Comparison of ENCODE assay signal across 8 cellular contexts in genomic region chr6:149317656-149318571, GRCh38. TPM values are rescaled to one million over a fixed set of nuclear protein-coding genes. Genes with fewer than 3 reads are reported as not detected.
A peak's percentile ranks its signal among the peaks of the same experiment; 100 is the strongest.
DNase-seq lines count a peak whose midpoint lies in the region; ATAC-seq and TF ChIP-seq lines count a peak whose summit lies in the region.

Gene TAB2 (plus strand): TSS chr6:149317712. CDS start chr6:149369998, 52,286 bp downstream.

- H2AFZ ChIP-seq in OCI-LY7 (ENCODE audit: low read length) (peak within 1 kb of the TSS; percentile 90), fibroblast of lung (ENCODE audit: low read length) (peak within 1 kb of the TSS; percentile 77)

- H3K4me3 ChIP-seq in OCI-LY7 (ENCODE audit: low read depth, low read length, poor library complexity, severe bottlenecking), result peak within 1 kb of the TSS; percentile 75
- H3K4me3 ChIP-seq in fibroblast of lung (replicated peaks in 1 of 4; ENCODE audit: control extremely low read depth in 1 of 4, insufficient read depth in 1 of 4, low read depth in 3 of 4, low read length in 4 of 4), result peak within 1 kb of the TSS; percentile 87 to 92 (median 89)

- no TSS peak for BruUV-seq in OCI-LY7 (replicated peaks; lab: Mats Ljungman, UMichigan)

- CTCF ChIA-PET in OCI-LY7 (lab: Charles Lee; ENCODE audit: unreplicated experiment), result interaction anchor here (0.6 kb wide), 1 partner anchor 514 kb away, joined by 3 read pairs; no protein-coding TSS in a partner anchor

- ATAC-seq in GM18867 (IDR thresholded peaks at IDR 0.05; ENCODE audit: unreplicated experiment) (peak; percentile 28), HG02943 (IDR thresholded peaks at IDR 0.05; ENCODE audit: low read depth, unreplicated experiment) (peak; percentile 37)
- peak; percentile 55 for ATAC-seq in activated T-cell treated with anti-CD3 and anti-CD28 coated beads, Interleukin-2, amount 50 U/mL, for 4 hours

- H3K4me3 Mint-ChIP-seq in activated T-cell treated with anti-CD3 and anti-CD28 coated beads, Interleukin-2, amount 50 U/mL, for 4 hours, result peak within 1 kb of the TSS; percentile 90
- H3K4me3 Mint-ChIP-seq in neural crest cell, result peak within 1 kb of the TSS; percentile 91
- H3K4me3 Mint-ChIP-seq in stimulated activated naive CD8-positive, alpha-beta T cell treated with anti-CD3 and anti-CD28 coated beads, Interleukin-15, Interleukin-2, amounts not matched to agents 100 ng/mL and 50 ng/mL, for 24 hours, result peak within 1 kb of the TSS; percentile 91

- peak within 1 kb of the TSS; percentile 47 for H3K27ac Mint-ChIP-seq in neural crest cell (ENCODE audit: unreplicated experiment)
- peak within 1 kb of the TSS; percentile 97 for H3K27ac Mint-ChIP-seq in stimulated activated naive CD8-positive, alpha-beta T cell treated with anti-CD3 and anti-CD28 coated beads, Interleukin-15, Interleukin-2, amounts not matched to agents 100 ng/mL and 50 ng/mL, for 24 hours

- H3K4me1 ChIP-seq in OCI-LY7 (ENCODE audit: insufficient read depth, low read length, poor library complexity, severe bottlenecking) (peaks cover 29% of the 10 kb centered on the region), fibroblast of lung (ENCODE audit: control insufficient read depth, extremely low read depth, insufficient read depth, low read length) (peaks cover 6% of the 10 kb centered on the region)

- H4K20me1 ChIP-seq in OCI-LY7 (ENCODE audit: insufficient read depth, low read length), result peaks cover 37% of the 10 kb centered on the region
- H4K20me1 ChIP-seq in fibroblast of lung (ENCODE audit: control insufficient read depth, extremely low read depth, insufficient read depth, low read length), result peaks cover 7% of the 10 kb centered on the region

- no peaks in the 10 kb centered on the region for H3K27me3 ChIP-seq in fibroblast of lung (ENCODE audit: control insufficient read depth, insufficient read depth, low read length)

- peak within 1 kb of the TSS; percentile 92 for H3K9ac ChIP-seq in fibroblast of lung (ENCODE audit: insufficient read depth, low read length)

- no peaks in the 10 kb centered on the region for H3K9me2 ChIP-seq in OCI-LY7 (ENCODE audit: insufficient read depth, low read length)

- H3K27ac ChIP-seq in OCI-LY7 (ENCODE audit: low read depth, low read length, poor library complexity, severe bottlenecking) (peak within 1 kb of the TSS; percentile 86), fibroblast of lung (ENCODE audit: insufficient read depth, low read length) (peak within 1 kb of the TSS; percentile 89)

- H3K9me3 Mint-ChIP-seq in activated T-cell treated with anti-CD3 and anti-CD28 coated beads, Interleukin-2, amount 50 U/mL, for 4 hours, result no peaks in the 10 kb centered on the region
- H3K9me3 Mint-ChIP-seq in neural crest cell, result no peaks in the 10 kb centered on the region
- H3K9me3 Mint-ChIP-seq in stimulated activated naive CD8-positive, alpha-beta T cell treated with anti-CD3 and anti-CD28 coated beads, Interleukin-15, Interleukin-2, amounts not matched to agents 100 ng/mL and 50 ng/mL, for 24 hours, result peaks cover 3% of the 10 kb centered on the region

- DNase-seq in OCI-LY7 (ENCODE audit: low spot score), result peak; percentile 57
- DNase-seq in activated T-cell treated with anti-CD3 and anti-CD28 coated beads, Interleukin-2, amount 50 U/mL, for 4 hours, result peak; percentile 84
- no peak for DNase-seq in fibroblast of lung (ENCODE audit: low read depth in 2 of 2)
- peak; percentile 41 for DNase-seq in neural crest cell (ENCODE audit: low read depth, low spot score)
- no peak for DNase-seq in GOT3 (lab: John Stamatoyannopoulos, UW)

- H3K79me2 ChIP-seq in OCI-LY7 (ENCODE audit: insufficient read depth, low read depth, low read length), result peaks cover 47% of the 10 kb centered on the region
- H3K79me2 ChIP-seq in fibroblast of lung (ENCODE audit: control insufficient read depth, insufficient read depth, low read length), result peaks cover 49% of the 10 kb centered on the region

- POLR2A ChIA-PET in OCI-LY7 (lab: Charles Lee), result interaction anchor here (0.6 to 0.8 kb wide), 2 partner anchors 47 to 423 kb away, joined by 3 to 5 read pairs; no protein-coding TSS in a partner anchor

- H3K4me1 Mint-ChIP-seq in activated T-cell treated with anti-CD3 and anti-CD28 coated beads, Interleukin-2, amount 50 U/mL, for 4 hours (ENCODE audit: low read depth), result peaks cover 35% of the 10 kb centered on the region
- H3K4me1 Mint-ChIP-seq in neural crest cell, result peaks cover 38% of the 10 kb centered on the region
- H3K4me1 Mint-ChIP-seq in stimulated activated naive CD8-positive, alpha-beta T cell treated with anti-CD3 and anti-CD28 coated beads, Interleukin-15, Interleukin-2, amounts not matched to agents 100 ng/mL and 50 ng/mL, for 24 hours (ENCODE audit: low read depth), result peaks cover 60% of the 10 kb centered on the region

- no peak for TF ChIP-seq CTCF in OCI-LY7 (conservative IDR thresholded peaks at IDR 0.05; ENCODE audit: low read length)
- no peak for TF ChIP-seq CTCF in fibroblast of lung (conservative IDR thresholded peaks at IDR 0.05 in 1 of 2, IDR thresholded peaks at IDR 0.05 in 1 of 2; ENCODE audit: low read depth in 1 of 2, low read length in 2 of 2)
- TF ChIP-seq CTCF in neural crest cell (conservative IDR thresholded peaks at IDR 0.05), result no peak

- H3K27me3 Mint-ChIP-seq in activated T-cell treated with anti-CD3 and anti-CD28 coated beads, Interleukin-2, amount 50 U/mL, for 4 hours (ENCODE audit: low read depth), result no peaks in the 10 kb centered on the region
- H3K27me3 Mint-ChIP-seq in neural crest cell (ENCODE audit: low read depth), result no peaks in the 10 kb centered on the region
- H3K27me3 Mint-ChIP-seq in stimulated activated naive CD8-positive, alpha-beta T cell treated with anti-CD3 and anti-CD28 coated beads, Interleukin-15, Interleukin-2, amounts not matched to agents 100 ng/mL and 50 ng/mL, for 24 hours, result no peaks in the 10 kb centered on the region

- 0 out of 2 replicates have a peak, but pooled peaks cover 4% of the 10 kb centered on the region for H3K36me3 ChIP-seq in OCI-LY7 (ENCODE audit: insufficient read depth, low read length)
- no peaks in the 10 kb centered on the region for H3K36me3 ChIP-seq in fibroblast of lung (ENCODE audit: control insufficient read depth, insufficient read depth, low read length)

- no peaks in the 10 kb centered on the region for H3K9me3 ChIP-seq in OCI-LY7 (ENCODE audit: low read length)
- H3K9me3 ChIP-seq in fibroblast of lung (ENCODE audit: control insufficient read depth, insufficient read depth, low read depth, low read length), result no peaks in the 10 kb centered on the region

- intact Hi-C loops in OCI-LY7 (cut with micrococcal nuclease; ENCODE audit: unreplicated experiment), result loop anchor here (2.0 to 10.0 kb wide), 5 partner anchors 71 to 291 kb away; no protein-coding TSS in a partner anchor

- H3K4me2 ChIP-seq in OCI-LY7 (ENCODE audit: low read length) (peak within 1 kb of the TSS; percentile 93), fibroblast of lung (ENCODE audit: extremely low read depth, insufficient read depth, low read length) (peak within 1 kb of the TSS; percentile 95)

- H3K36me3 Mint-ChIP-seq in activated T-cell treated with anti-CD3 and anti-CD28 coated beads, Interleukin-2, amount 50 U/mL, for 4 hours (ENCODE audit: insufficient read depth), result peaks cover 5% of the 10 kb centered on the region
- H3K36me3 Mint-ChIP-seq in neural crest cell (ENCODE audit: low read depth), result no peaks in the 10 kb centered on the region
- peaks cover 14% of the 10 kb centered on the region for H3K36me3 Mint-ChIP-seq in stimulated activated naive CD8-positive, alpha-beta T cell treated with anti-CD3 and anti-CD28 coated beads, Interleukin-15, Interleukin-2, amounts not matched to agents 100 ng/mL and 50 ng/mL, for 24 hours (ENCODE audit: low read depth)

RNA-seq across cellular contexts. Expression of gene TAB2, which starts in this region (rescaled TPM):
- 17.3 and 17.4 TPM in 2 replicates for total RNA-seq in OCI-LY7 (2014; rRNA removed; shearing (Covaris generic))
- total RNA-seq in OCI-LY7 (2022) (35.8 and 39.4 TPM in 2 replicates), fibroblast of lung (18.7 and 27.2 TPM in 2 replicates), neural crest cell (45.1 and 45.2 TPM in 2 replicates)
- total RNA-seq in activated T-cell treated with anti-CD3 and anti-CD28 coated beads, Interleukin-2, amount 50 U/mL, for 4 hours, result 10 to 100 TPM; 69.7 to 84.9 (median 77.4) TPM
- polyA plus RNA-seq in fibroblast of lung, result 41.4 and 49.7 TPM in 2 replicates
- 23.5 and 27.1 TPM in 2 replicates for polyA plus RNA-seq in fibroblast of lung (2012)
- 10.9 and 13.9 TPM in 2 replicates for polyA minus RNA-seq in fibroblast of lung (ENCODE audit: low replicate concordance)

Comparison
In these comparisons a context has a peak if more than half of its experiments do, and no peak if none do; other contexts are left out.
1. DNase-seq: peak in OCI-LY7 (single experiment), activated T-cell treated with anti-CD3 and anti-CD28 coated beads, Interleukin-2, amount 50 U/mL, for 4 hours (single experiment) and neural crest cell (single experiment); none in fibroblast of lung (0 of 2) and GOT3 (single experiment).
2. Peak in every context shown above with its lines, with median percentiles within 50 percentile points of each other: ATAC-seq and H3K4me3 Mint-ChIP-seq.